ENCODE assay signal across 23 cellular contexts in the genomic region with DNA sequence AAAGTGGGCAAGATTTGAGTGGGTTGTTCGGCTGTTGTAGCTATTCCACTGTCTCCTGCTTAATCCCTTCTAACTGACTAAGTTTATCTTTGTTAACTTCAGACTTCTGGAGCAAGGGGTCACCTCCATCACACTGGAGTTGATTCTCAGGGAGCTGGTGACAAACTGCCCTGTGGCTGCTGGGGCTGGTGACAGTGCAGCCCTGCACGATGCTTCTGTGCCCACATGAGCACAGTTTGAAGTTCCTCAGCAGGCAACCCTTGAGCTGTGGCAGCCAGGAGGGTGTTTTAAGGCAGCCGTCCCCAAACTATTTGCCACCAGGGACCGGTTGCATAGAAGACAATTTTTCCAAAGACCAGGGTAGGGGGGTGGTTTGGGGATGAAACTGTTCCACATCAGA. TPM values are rescaled to one million over a fixed set of nuclear protein-coding genes. Genes with fewer than 3 reads are reported as not detected.
DNase-seq lines count a peak whose midpoint lies in the region; ATAC-seq and TF ChIP-seq lines count a peak whose summit lies in the region.
"Had no signal": no experiment of that assay in that cellular context is flagged by ENCODE, and none has a peak within 500 bp of the region (broad histone marks: within the 10 kb centered on the region; RNA-seq: fewer than 3 reads in every experiment).

No MANE protein-coding gene starts in this region.

- H3K4me3 ChIP-seq in HCT116 (replicated peaks in 1 of 2; ENCODE audit: low read depth in 1 of 2, low read length in 2 of 2), result no peak overlapping the region
- H3K4me3 ChIP-seq: ascending aorta, BLaER1, left lung, PC-9, skin epidermis had no signal

- POLR2A ChIA-PET in HCT116 (lab: Charles Lee), result interaction anchor here (1.2 kb wide), 1 partner anchor 12 kb away, joined by 3 read pairs; no protein-coding TSS in a partner anchor
- POLR2A ChIA-PET in activated CD4-positive, alpha-beta memory T cell treated with anti-CD3 and anti-CD28 coated beads, Interleukin-2, amount 10 ng/mL, durations not matched to agents 7 days and 5 days (lab: Charles Lee), result interaction anchor here (1.0 to 1.3 kb wide), 3 partner anchors 13 to 20 kb away, joined by 3 to 4 read pairs (median 4); no protein-coding TSS in a partner anchor

- H3K4me3 Mint-ChIP-seq in activated CD4-positive, alpha-beta memory T cell treated with anti-CD3 and anti-CD28 coated beads, Interleukin-2, amount 10 ng/mL, durations not matched to agents 7 days and 5 days, result no peak overlapping the region
- H3K4me3 Mint-ChIP-seq in neural crest cell, result peak overlapping the region; percentile 57
- H3K4me3 Mint-ChIP-seq: dendritic cell treated with granulocyte-macrophage colony-stimulating factor and Interleukin-4, amounts not matched to agents 40 ng/mL and 50 ng/mL, for 4 days; stimulated activated memory B cell treated with anti-CD40 and anti-IgM and Interleukin-4, amounts not matched to agents 10 μg/mL and 1 μg/mL and 100 μg/mL, for 72 hours; WTC11 had no signal

- H4K20me1 ChIP-seq in HCT116 (ENCODE audit: insufficient read depth), result no peaks in the 10 kb centered on the region
- H4K20me1 ChIP-seq: BLaER1 had no signal

- H3K9me2 ChIP-seq in HCT116 (ENCODE audit: insufficient read depth), result no peaks in the 10 kb centered on the region

- no peak overlapping the region for H3K27ac Mint-ChIP-seq in activated CD4-positive, alpha-beta memory T cell treated with anti-CD3 and anti-CD28 coated beads, Interleukin-2, amount 10 ng/mL, durations not matched to agents 7 days and 5 days
- no peak overlapping the region for H3K27ac Mint-ChIP-seq in neural crest cell (ENCODE audit: unreplicated experiment)
- H3K27ac Mint-ChIP-seq: dendritic cell treated with granulocyte-macrophage colony-stimulating factor and Interleukin-4, amounts not matched to agents 40 ng/mL and 50 ng/mL, for 4 days; stimulated activated memory B cell treated with anti-CD40 and anti-IgM and Interleukin-4, amounts not matched to agents 10 μg/mL and 1 μg/mL and 100 μg/mL, for 72 hours; WTC11 had no signal

- no peak overlapping the region for H3K9ac ChIP-seq in HCT116 (ENCODE audit: low read length)
- H3K9ac ChIP-seq: BLaER1 had no signal

- DNase-seq in activated T-cell treated with anti-CD3 and anti-CD28 coated beads for 48 hours (ENCODE audit: low read depth) (peak; percentile 21), HCT116 (ENCODE audit: low read depth, low spot score) (no peak), neural crest cell (ENCODE audit: low read depth, low spot score) (no peak)
- no peak for DNase-seq in activated T-cell treated with anti-CD3 and anti-CD28 coated beads, Interleukin-2, amount 50 U/mL, for 1 hour
- peak; percentile 45 for DNase-seq in activated CD4-positive, alpha-beta memory T cell treated with anti-CD3 and anti-CD28 coated beads, Interleukin-2, amount 10 ng/mL, durations not matched to agents 7 days and 5 days
- DNase-seq: activated gamma-delta T cell treated with Interleukin-2 at 50 U/mL for 16 hours, HCEC 1CT, left lung, mesendoderm, NCI-H1436, NCI-H446 treated with DMSO at 0.1 percent for 48 hours, PC-9, SHP77, T1000 had no signal

- H3K27me3 Mint-ChIP-seq in activated CD4-positive, alpha-beta memory T cell treated with anti-CD3 and anti-CD28 coated beads, Interleukin-2, amount 10 ng/mL, durations not matched to agents 7 days and 5 days, result peaks cover 18% of the 10 kb centered on the region
- no peaks in the 10 kb centered on the region for H3K27me3 Mint-ChIP-seq in neural crest cell (ENCODE audit: low read depth)
- H3K27me3 Mint-ChIP-seq: stimulated activated memory B cell treated with anti-CD40 and anti-IgM and Interleukin-4, amounts not matched to agents 10 μg/mL and 1 μg/mL and 100 μg/mL, for 72 hours had no signal

- no peaks in the 10 kb centered on the region for H3K36me3 Mint-ChIP-seq in activated CD4-positive, alpha-beta memory T cell treated with anti-CD3 and anti-CD28 coated beads, Interleukin-2, amount 10 ng/mL, durations not matched to agents 7 days and 5 days (ENCODE audit: low read depth)
- H3K36me3 Mint-ChIP-seq in neural crest cell (ENCODE audit: low read depth), result peaks cover 2% of the 10 kb centered on the region
- H3K36me3 Mint-ChIP-seq: stimulated activated memory B cell treated with anti-CD40 and anti-IgM and Interleukin-4, amounts not matched to agents 10 μg/mL and 1 μg/mL and 100 μg/mL, for 72 hours; WTC11 had no signal

- H3K27me3 ChIP-seq in HCT116 (ENCODE audit: insufficient read depth, low read length), result no peaks in the 10 kb centered on the region
- H3K27me3 ChIP-seq: ascending aorta, BLaER1, left lung had no signal

- no peak for TF ChIP-seq POLR2A in HCT116 (IDR thresholded peaks at IDR 0.05; ENCODE audit: borderline replicate concordance, extremely low read depth, insufficient read depth, insufficient read length)

- no peaks in the 10 kb centered on the region for H3K4me1 Mint-ChIP-seq in activated CD4-positive, alpha-beta memory T cell treated with anti-CD3 and anti-CD28 coated beads, Interleukin-2, amount 10 ng/mL, durations not matched to agents 7 days and 5 days
- peaks cover 34% of the 10 kb centered on the region for H3K4me1 Mint-ChIP-seq in neural crest cell
- H3K4me1 Mint-ChIP-seq: stimulated activated memory B cell treated with anti-CD40 and anti-IgM and Interleukin-4, amounts not matched to agents 10 μg/mL and 1 μg/mL and 100 μg/mL, for 72 hours; WTC11 had no signal

- CTCF ChIA-PET in HCT116 (lab: Charles Lee), result interaction anchor here (1.0 kb wide), 1 partner anchor 15 kb away, joined by 4 read pairs; no protein-coding TSS in a partner anchor
- CTCF ChIA-PET in activated CD4-positive, alpha-beta memory T cell treated with anti-CD3 and anti-CD28 coated beads, Interleukin-2, amount 10 ng/mL, durations not matched to agents 7 days and 5 days (lab: Charles Lee), result interaction anchor here (1.3 kb wide), 3 partner anchors 9 to 18 kb away, joined by 3 to 5 read pairs (median 3); no protein-coding TSS in a partner anchor

- RAD21 ChIA-PET in HCT116 (lab: Charles Lee; ENCODE audit: low non-redundant PET in 1 of 2, low total read pairs in 2 of 2, uncharacterized antibody in 2 of 2, unreplicated experiment in 2 of 2), result no interaction called here

- peak overlapping the region; percentile 29 for H2AFZ ChIP-seq in HCT116 (ENCODE audit: low read depth, low read length, poor library complexity, severe bottlenecking)
- H2AFZ ChIP-seq: PC-9 had no signal

- ATAC-seq in HCT116 (no peak), HG02588 (IDR thresholded peaks at IDR 0.05; ENCODE audit: unreplicated experiment) (no peak), HG03139 (IDR thresholded peaks at IDR 0.05; ENCODE audit: unreplicated experiment) (no peak)
- ATAC-seq: left lung; stimulated activated memory B cell treated with anti-CD40 and anti-IgM and Interleukin-4, amounts not matched to agents 10 μg/mL and 1 μg/mL and 100 μg/mL, for 72 hours; WTC11 had no signal

- no peak overlapping the region for H3K4me2 ChIP-seq in HCT116 (ENCODE audit: low read length)
- H3K4me2 ChIP-seq: BLaER1, PC-9 had no signal

- intact Hi-C loops in HCT116 (cut with micrococcal nuclease), result no loop called here

- H3K27ac ChIP-seq in HCT116 (ENCODE audit: low read depth, low read length), result no peak overlapping the region
- H3K27ac ChIP-seq: ascending aorta, BLaER1, left lung, PC-9, skin epidermis had no signal

- TF ChIP-seq CTCF in HCT116 (IDR thresholded peaks at IDR 0.05 in 2 of 3, conservative IDR thresholded peaks at IDR 0.05 in 1 of 3; ENCODE audit: borderline replicate concordance in 1 of 3, insufficient read depth in 1 of 3, low read depth in 2 of 3, low read length in 2 of 3) (no peak), neural crest cell (conservative IDR thresholded peaks at IDR 0.05) (no peak)

- no TSS peak for BruUV-seq in HCT116 (replicated peaks; lab: Mats Ljungman, UMichigan)

- H3K9me3 Mint-ChIP-seq in activated CD4-positive, alpha-beta memory T cell treated with anti-CD3 and anti-CD28 coated beads, Interleukin-2, amount 10 ng/mL, durations not matched to agents 7 days and 5 days, result no peaks in the 10 kb centered on the region
- H3K9me3 Mint-ChIP-seq in neural crest cell, result peaks cover 5% of the 10 kb centered on the region
- H3K9me3 Mint-ChIP-seq: dendritic cell treated with granulocyte-macrophage colony-stimulating factor and Interleukin-4, amounts not matched to agents 40 ng/mL and 50 ng/mL, for 4 days; stimulated activated memory B cell treated with anti-CD40 and anti-IgM and Interleukin-4, amounts not matched to agents 10 μg/mL and 1 μg/mL and 100 μg/mL, for 72 hours had no signal

- no peaks in the 10 kb centered on the region for H3K79me2 ChIP-seq in HCT116 (ENCODE audit: insufficient read depth, low read length)

- H3K4me1 ChIP-seq in HCT116 (ENCODE audit: control insufficient read depth in 1 of 2, insufficient read depth in 2 of 2, low read length in 2 of 2), result no peaks in the 10 kb centered on the region
- H3K4me1 ChIP-seq: ascending aorta, BLaER1, left lung had no signal

- no peaks in the 10 kb centered on the region for H3K9me3 ChIP-seq in HCT116 (ENCODE audit: control insufficient read depth in 1 of 2, insufficient read depth in 1 of 2, low read depth in 1 of 2, low read length in 2 of 2)
- H3K9me3 ChIP-seq: ascending aorta, BLaER1, left lung had no signal

- no peaks in the 10 kb centered on the region for H3K36me3 ChIP-seq in HCT116 (ENCODE audit: control insufficient read depth in 1 of 2, insufficient read depth in 2 of 2, low read length in 2 of 2)
- H3K36me3 ChIP-seq: ascending aorta, BLaER1, left lung had no signal

- TF ChIP-seq RAD21 in HCT116 (IDR thresholded peaks at IDR 0.05; ENCODE audit: low read depth), result no peak

RNA-seq across cellular contexts. Expression of gene ADRB1, which starts 40.6 kb away (rescaled TPM):
- total RNA-seq in HCT116 (2021; ENCODE audit: unreplicated experiment), result 0.89 TPM
- polyA plus RNA-seq in HCT116 (2012), result 0.53 and 0.62 TPM in 2 replicates
- under 1 TPM; 0.20 TPM for total RNA-seq in activated CD4-positive, alpha-beta memory T cell treated with anti-CD3 and anti-CD28 coated beads, Interleukin-2, amount 10 ng/mL, durations not matched to agents 7 days and 5 days
- 0.07 and 0.14 TPM in 2 replicates for total RNA-seq in neural crest cell
- total RNA-seq: ascending aorta, osteoblast had no signal

Comparison
In these comparisons a context has a peak if more than half of its experiments do, and no peak if none do; other contexts are left out.
1. DNase-seq: peak in activated T-cell treated with anti-CD3 and anti-CD28 coated beads for 48 hours (single experiment) and activated CD4-positive, alpha-beta memory T cell treated with anti-CD3 and anti-CD28 coated beads, Interleukin-2, amount 10 ng/mL, durations not matched to agents 7 days and 5 days (single experiment); none in activated T-cell treated with anti-CD3 and anti-CD28 coated beads, Interleukin-2, amount 50 U/mL, for 1 hour (single experiment), HCT116 (single experiment) and neural crest cell (single experiment).